1 cellular context compared by ENCODE assay signal in genomic region chr2:230969673-230970015, GRCh38.
TF ChIP-seq lines count a peak whose summit lies in the region.

No MANE protein-coding gene starts in this region.

TF ChIP-seq in K562, 482 proteins besides CTCF, POLR2A, EP300 and RAD21:
- TF ChIP-seq KLF13 (tag; IDR thresholded peaks at IDR 0.05; ENCODE audit: borderline replicate concordance, low read depth) (no peak), ZFPM2 (CRISPR knock-in tag; IDR thresholded peaks at IDR 0.05) (no peak), PHF21A (IDR thresholded peaks at IDR 0.05; ENCODE audit: borderline replicate concordance, low read depth) (0 out of 2 replicates have a peak, but pooled peaks have one; percentile 23), GATAD2A (IDR thresholded peaks at IDR 0.05) (no peak)
TF ChIP-seq in K562: peak in this region for 1.
